ENCODE assay signal across 10 cellular contexts in the genomic region with DNA sequence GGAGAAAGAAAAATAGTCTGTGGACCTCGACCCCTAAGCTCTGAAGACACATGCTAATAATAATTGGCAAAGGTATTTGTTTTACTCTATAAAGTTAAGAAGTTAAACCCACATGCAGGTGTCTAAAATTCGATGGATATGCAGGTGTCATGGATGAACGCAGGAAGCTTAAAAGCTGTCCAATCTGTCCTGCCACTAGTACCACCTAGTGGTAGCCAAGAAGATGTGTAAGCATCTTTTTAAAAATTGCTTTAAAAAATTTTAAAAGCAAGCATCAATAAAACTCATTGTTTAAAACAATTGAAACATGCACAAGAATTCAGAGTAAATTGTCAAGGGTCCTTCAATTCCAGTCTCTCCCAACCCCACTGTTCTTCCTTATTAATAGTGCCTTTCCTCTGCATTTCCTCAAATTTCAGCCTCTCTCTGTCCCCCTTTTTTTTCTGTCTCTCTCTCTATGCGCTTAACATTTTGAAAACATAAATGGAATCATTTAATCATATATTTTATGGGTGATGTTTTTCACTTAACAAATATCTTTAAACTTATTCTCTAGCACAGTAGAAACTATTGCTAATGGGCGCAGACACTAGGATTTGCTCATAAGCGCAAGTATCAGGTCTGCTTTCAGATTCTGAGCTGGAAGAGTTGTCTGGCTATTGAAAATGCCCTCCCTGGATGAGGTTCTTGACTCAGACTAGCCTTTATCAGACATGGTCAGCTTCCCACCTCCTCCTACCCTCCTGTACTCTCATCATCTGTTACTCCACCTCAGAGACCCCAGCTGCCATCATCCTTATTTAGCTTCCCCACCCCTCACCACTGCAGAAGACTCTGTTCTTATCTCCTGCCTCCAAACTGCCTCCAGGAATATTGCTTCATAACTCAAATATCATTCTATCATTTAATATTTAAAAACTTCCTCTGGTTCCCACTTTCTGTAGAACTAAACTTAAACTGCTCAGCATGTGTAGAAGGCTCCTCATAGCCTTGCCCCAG. TPM values are rescaled to one million over a fixed set of nuclear protein-coding genes. Genes with fewer than 3 reads are reported as not detected.
DNase-seq lines count a peak whose midpoint lies in the region; ATAC-seq and TF ChIP-seq lines count a peak whose summit lies in the region.
"Had no signal": no experiment of that assay in that cellular context is flagged by ENCODE, and none has a peak within 500 bp of the region (broad histone marks: within the 10 kb centered on the region; RNA-seq: fewer than 3 reads in every experiment).

No MANE protein-coding gene starts in this region.

- peak; percentile 38 for ATAC-seq in activated T-helper 17 cell treated with anti-CD3 and anti-CD28 coated beads, Interleukin-2, amount 50 U/mL, for 72 hours (replicated peaks)
- ATAC-seq in upper lobe of right lung (peak; percentile 75), HG03457 (IDR thresholded peaks at IDR 0.05; ENCODE audit: unreplicated experiment) (no peak), HG02884 (IDR thresholded peaks at IDR 0.05; ENCODE audit: unreplicated experiment) (no peak)

- H3K4me1 Mint-ChIP-seq in activated T-helper 17 cell treated with anti-CD3 and anti-CD28 coated beads, Interleukin-2, amount 50 U/mL, for 72 hours: no peaks in the 10 kb centered on the region

- intact Hi-C loops in upper lobe of right lung (cut with DNase I): loop anchor here (5.0 kb wide), 1 partner anchor 161 kb away; no protein-coding TSS in a partner anchor

- H3K27ac ChIP-seq in C4-2B (no peak overlapping the region), upper lobe of right lung (no peak overlapping the region)
- H3K27ac ChIP-seq: SJSA1 had no signal

- H3K9me3 ChIP-seq in upper lobe of right lung: no peaks in the 10 kb centered on the region
- H3K9me3 ChIP-seq: SJSA1 had no signal

- no peaks in the 10 kb centered on the region for H3K27me3 ChIP-seq in GM06990 (replicated peaks; ENCODE audit: control insufficient read depth, insufficient read depth, low read length)
- H3K27me3 ChIP-seq in upper lobe of right lung: no peaks in the 10 kb centered on the region

- TF ChIP-seq CTCF in C4-2B (conservative IDR thresholded peaks at IDR 0.05): peak; percentile 73
- peak; percentile 83 for TF ChIP-seq CTCF in GM06990 (IDR thresholded peaks at IDR 0.05; ENCODE audit: insufficient read depth, low read length, poor library complexity, severe bottlenecking)
- TF ChIP-seq CTCF in upper lobe of right lung (IDR thresholded peaks at IDR 0.05): peak; percentile 73

- H3K27ac Mint-ChIP-seq in activated T-helper 17 cell treated with anti-CD3 and anti-CD28 coated beads, Interleukin-2, amount 50 U/mL, for 72 hours: no peak overlapping the region

- no peaks in the 10 kb centered on the region for H3K36me3 Mint-ChIP-seq in activated T-helper 17 cell treated with anti-CD3 and anti-CD28 coated beads, Interleukin-2, amount 50 U/mL, for 72 hours (ENCODE audit: low read depth)

- no peak overlapping the region for H3K4me3 Mint-ChIP-seq in activated T-helper 17 cell treated with anti-CD3 and anti-CD28 coated beads, Interleukin-2, amount 50 U/mL, for 72 hours

- no peak overlapping the region for H3K4me3 ChIP-seq in GM06990 (replicated peaks; ENCODE audit: low read depth, low read length)
- no peak overlapping the region for H3K4me3 ChIP-seq in upper lobe of right lung
- H3K4me3 ChIP-seq: SJSA1, skin epidermis had no signal

- no peaks in the 10 kb centered on the region for H3K9me3 Mint-ChIP-seq in activated T-helper 17 cell treated with anti-CD3 and anti-CD28 coated beads, Interleukin-2, amount 50 U/mL, for 72 hours

- H3K4me1 ChIP-seq in upper lobe of right lung: peaks cover 9% of the 10 kb centered on the region
- H3K4me1 ChIP-seq: SJSA1 had no signal

- peaks cover 10% of the 10 kb centered on the region for H3K27me3 Mint-ChIP-seq in activated T-helper 17 cell treated with anti-CD3 and anti-CD28 coated beads, Interleukin-2, amount 50 U/mL, for 72 hours

- H3K36me3 ChIP-seq in GM06990 (ENCODE audit: control insufficient read depth, insufficient read depth, low read length): no peaks in the 10 kb centered on the region
- H3K36me3 ChIP-seq in upper lobe of right lung: no peaks in the 10 kb centered on the region
- H3K36me3 ChIP-seq: SJSA1 had no signal

- peak; percentile 7 for DNase-seq in GM06990 (ENCODE audit: extremely low read depth, insufficient read length)
- DNase-seq in NCI-H146 treated with DMSO at 0.1 percent for 48 hours (lab: John Stamatoyannopoulos, UW; ENCODE audit: unreplicated experiment): peak; percentile 45
- peak; percentile 54 for DNase-seq in iris pigment epithelial cell (ENCODE audit: low read depth)
- DNase-seq in upper lobe of right lung: no peak

RNA-seq across cellular contexts. Expression of a gene that starts 30.8 kb away (rescaled TPM):
- 10 to 100 TPM; 54.1 to 70.0 TPM for total RNA-seq in activated T-helper 17 cell treated with anti-CD3 and anti-CD28 coated beads, Interleukin-2, amount 50 U/mL, for 72 hours
- total RNA-seq in upper lobe of right lung: 59.2 TPM

RNA-seq across cellular contexts. Expression of a gene that starts 36.6 kb away (rescaled TPM):
- not detected for total RNA-seq in activated T-helper 17 cell treated with anti-CD3 and anti-CD28 coated beads, Interleukin-2, amount 50 U/mL, for 72 hours
- total RNA-seq in upper lobe of right lung: 23.8 TPM

Comparison
In these comparisons a context has a peak if more than half of its experiments do, and no peak if none do; other contexts are left out.
1. ATAC-seq: peak in activated T-helper 17 cell treated with anti-CD3 and anti-CD28 coated beads, Interleukin-2, amount 50 U/mL, for 72 hours (single experiment) and upper lobe of right lung (single experiment); none in HG03457 (single experiment) and HG02884 (single experiment).
2. RNA of a gene that starts 36.6 kb away (total RNA-seq): 23.8 TPM in upper lobe of right lung (single experiment); not detected in activated T-helper 17 cell treated with anti-CD3 and anti-CD28 coated beads, Interleukin-2, amount 50 U/mL, for 72 hours; every median in the first group is over 10 times any median in the second.
3. Peak in every context shown above with its lines, with median percentiles within 50 percentile points of each other: CTCF ChIP-seq.